In genomic region chr5:10635861-10636350, GRCh38 we compare ENCODE assay signal across 1 cellular context.
TF ChIP-seq lines count a peak whose summit lies in the region.

No MANE protein-coding gene starts in this region.

TF ChIP-seq in H1, 55 proteins besides CTCF, POLR2A, EP300 and RAD21:
- TF ChIP-seq CREB1 (IDR thresholded peaks at IDR 0.05) (no peak), SP4 (IDR thresholded peaks at IDR 0.05; ENCODE audit: low read length) (no peak), KDM5A (IDR thresholded peaks at IDR 0.05; ENCODE audit: low read length) (no peak), BRCA1 (IDR thresholded peaks at IDR 0.05; ENCODE audit: low read depth, low read length) (no peak)
